Comparison of ENCODE assay signal across 9 cellular contexts in the genomic region with DNA sequence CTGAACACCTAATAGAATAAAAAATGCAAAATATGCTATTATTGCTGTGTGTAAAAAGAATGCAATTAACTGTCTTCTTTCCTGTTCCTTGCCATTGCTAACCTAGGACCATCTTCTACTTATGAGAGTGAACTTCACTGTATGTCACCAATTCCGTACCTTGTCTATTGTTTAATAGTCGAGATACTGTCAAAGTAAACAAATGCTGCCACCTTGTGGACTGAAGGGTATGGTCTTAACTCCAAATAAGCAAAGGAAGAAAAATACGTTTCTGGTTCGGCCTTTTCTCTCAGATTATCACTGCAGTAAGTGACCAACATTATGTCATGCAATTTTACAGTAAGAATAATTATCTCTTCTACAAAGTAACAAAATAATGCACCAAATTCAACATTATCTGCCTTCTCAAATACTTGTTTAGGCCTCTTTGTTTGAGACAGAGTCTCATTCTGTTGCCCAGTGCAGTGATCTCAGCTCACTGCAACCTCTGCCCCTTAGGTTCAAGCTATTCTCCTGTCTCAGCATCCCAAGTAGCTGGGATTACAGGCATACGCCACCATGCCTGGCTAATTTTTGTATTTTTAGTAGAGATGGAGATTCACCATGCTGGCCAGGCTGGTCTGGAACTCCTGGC.
DNase-seq lines count a peak whose midpoint lies in the region; ATAC-seq, FAIRE-seq and TF ChIP-seq lines count a peak whose summit lies in the region.
"Had no signal": no experiment of that assay in that cellular context is flagged by ENCODE, and none has a peak within 500 bp of the region (broad histone marks: within the 10 kb centered on the region; RNA-seq: fewer than 3 reads in every experiment).

No MANE protein-coding gene starts in this region.

- no peak overlapping the region for H3K27ac ChIP-seq in tibial nerve

- H3K9me3 ChIP-seq in tibial nerve = peaks cover 0 to 23% (median 4%) of the 10 kb centered on the region in 4 donors

- ATAC-seq in GM18907 (IDR thresholded peaks at IDR 0.05; ENCODE audit: unreplicated experiment) (peak; percentile 65), left colon (peak; percentile 84)

- WGBS in tibial nerve, 2 donors = 26 to 27% methylated on average over 5 of the region's 5 CpGs

- H3K27me3 ChIP-seq in tibial nerve = no peaks in the 10 kb centered on the region

- FAIRE-seq in RCC 7860 (lab: Jason Lieb, UNC) = peak; percentile 44
- FAIRE-seq in GM19239 (lab: Jason Lieb, UNC) = no peak

- intact Hi-C loops in left colon (cut with DNase I, micrococcal nuclease) = no loop called here

- no peak for TF ChIP-seq POLR2A in tibial nerve (IDR thresholded peaks at IDR 0.05)

- H3K4me3 ChIP-seq in tibial nerve = no peak overlapping the region

- TF ChIP-seq EP300 in tibial nerve (IDR thresholded peaks at IDR 0.05) = no peak

- peaks cover 0 to 6% (median 0%) of the 10 kb centered on the region in 4 donors for H3K4me1 ChIP-seq in tibial nerve

- DNase-seq in COLO668 (lab: John Stamatoyannopoulos, UW; ENCODE audit: unreplicated experiment) (peak; percentile 48), LoVo (ENCODE audit: low spot score) (peak; percentile 65), RCC 7860 (ENCODE audit: low spot score) (peak; percentile 28), cerebellum (ENCODE audit: low spot score) (peak; percentile 57), left colon (peak in 1 of 2 donors; percentile 30), tibial nerve (ENCODE audit: low spot score in 2 of 2) (peak in 1 of 2 donors; percentile 65), GM19239 (ENCODE audit: insufficient read length, low spot score) (no peak)
- DNase-seq: activated B cell treated with CpG ODN at 0.5 μM for 24 hours had no signal

- TF ChIP-seq CTCF in tibial nerve (IDR thresholded peaks at IDR 0.05) = peak; percentile 31 to 61 (median 44)

- peaks cover 0 to 33% (median 0%) of the 10 kb centered on the region in 3 donors for H3K36me3 ChIP-seq in tibial nerve
